ENCODE assay signal across 7 cellular contexts in the genomic region with DNA sequence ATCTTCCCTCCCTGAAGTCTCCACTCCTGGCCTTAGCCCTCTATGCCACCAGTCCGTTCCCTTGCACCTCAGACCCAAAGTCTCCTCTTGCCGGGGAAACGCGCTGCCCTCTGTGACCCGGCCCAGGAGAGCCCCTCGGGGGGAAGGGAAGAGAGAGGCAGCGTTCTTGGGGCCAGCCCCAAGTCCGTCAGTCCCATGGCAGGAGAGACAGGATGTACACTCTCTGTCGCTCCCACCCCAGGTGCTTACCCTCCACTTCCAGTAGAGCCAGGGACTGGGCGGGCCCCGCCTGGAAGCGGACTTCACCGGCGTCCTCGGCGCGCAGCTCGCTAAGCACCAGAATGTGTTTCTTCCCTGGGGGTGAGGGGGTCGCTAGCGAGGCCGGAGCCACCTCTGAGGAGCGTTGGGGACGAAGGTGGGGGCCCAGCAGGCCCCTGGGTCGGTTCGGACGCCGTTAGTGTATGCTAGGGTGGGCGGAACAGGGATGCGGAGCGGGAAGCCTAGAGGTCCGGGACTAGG. TPM values are rescaled to one million over a fixed set of nuclear protein-coding genes. Genes with fewer than 3 reads are reported as not detected.
DNase-seq lines count a peak whose midpoint lies in the region; FAIRE-seq lines count a peak whose summit lies in the region.
"Had no signal": no experiment of that assay in that cellular context is flagged by ENCODE, and none has a peak within 500 bp of the region (broad histone marks: within the 10 kb centered on the region; RNA-seq: fewer than 3 reads in every experiment).

No MANE protein-coding gene starts in this region.

- H3K9ac ChIP-seq in iPS-18a (ENCODE audit: low read length) = peak overlapping the region; percentile 30

- no peaks in the 10 kb centered on the region for H3K9me3 Mint-ChIP-seq in activated naive CD4-positive, alpha-beta T cell treated with anti-CD3 and anti-CD28 coated beads, Interleukin-2, amount 10 ng/mL, durations not matched to agents 7 days and 5 days

- H3K9me3 ChIP-seq in iPS-18a (ENCODE audit: control insufficient read depth, low read depth, low read length) = no peaks in the 10 kb centered on the region

- H3K36me3 ChIP-seq in iPS-18a (ENCODE audit: control insufficient read depth, low read depth, low read length) = no peaks in the 10 kb centered on the region

- peak overlapping the region; percentile 82 for H3K4me3 ChIP-seq in iPS-18a (ENCODE audit: low read length)

- peaks cover 10% of the 10 kb centered on the region for H3K4me1 Mint-ChIP-seq in activated naive CD4-positive, alpha-beta T cell treated with anti-CD3 and anti-CD28 coated beads, Interleukin-2, amount 10 ng/mL, durations not matched to agents 7 days and 5 days

- H3K27ac ChIP-seq in iPS-18a (ENCODE audit: low read length) = no peak overlapping the region

- H3K27ac Mint-ChIP-seq in activated naive CD4-positive, alpha-beta T cell treated with anti-CD3 and anti-CD28 coated beads, Interleukin-2, amount 10 ng/mL, durations not matched to agents 7 days and 5 days = peak overlapping the region; percentile 50

- peaks cover 27% of the 10 kb centered on the region for H3K27me3 ChIP-seq in iPS-18a (ENCODE audit: control insufficient read depth, insufficient read depth, low read length)

- H3K4me3 Mint-ChIP-seq in activated naive CD4-positive, alpha-beta T cell treated with anti-CD3 and anti-CD28 coated beads, Interleukin-2, amount 10 ng/mL, durations not matched to agents 7 days and 5 days = peak overlapping the region; percentile 71

- H3K36me3 Mint-ChIP-seq in activated naive CD4-positive, alpha-beta T cell treated with anti-CD3 and anti-CD28 coated beads, Interleukin-2, amount 10 ng/mL, durations not matched to agents 7 days and 5 days = no peaks in the 10 kb centered on the region

- DNase-seq in activated naive CD4-positive, alpha-beta T cell treated with anti-CD3 and anti-CD28 coated beads, Interleukin-2, amount 10 ng/mL, durations not matched to agents 7 days and 5 days = no peak
- no peak for DNase-seq in activated naive CD4-positive, alpha-beta T cell treated with Interleukin-2 at 50 U/mL for 16 hours
- DNase-seq in RCC 7860 (ENCODE audit: low spot score) (peak; percentile 18), H4 (ENCODE audit: low spot score) (no peak), islet precursor cell (no peak)

- H3K4me1 ChIP-seq in iPS-18a (ENCODE audit: control insufficient read depth, low read depth, low read length) = peaks cover 9% of the 10 kb centered on the region

- H3K27me3 Mint-ChIP-seq in activated naive CD4-positive, alpha-beta T cell treated with anti-CD3 and anti-CD28 coated beads, Interleukin-2, amount 10 ng/mL, durations not matched to agents 7 days and 5 days = peaks cover 66% of the 10 kb centered on the region

- FAIRE-seq in RCC 7860 (lab: Jason Lieb, UNC) = no peak

- CTCF ChIA-PET in activated naive CD4-positive, alpha-beta T cell treated with anti-CD3 and anti-CD28 coated beads, Interleukin-2, amount 10 ng/mL, durations not matched to agents 7 days and 5 days (lab: Charles Lee) = interaction anchor here (4.1 to 6.0 kb wide), 2 partner anchors 8 to 9 kb away, joined by 23 to 30 read pairs; partner anchors contain the start of genes CHPF and TMEM198

RNA-seq across cellular contexts. Expression of gene TMEM198, which starts 8.1 kb away (rescaled TPM):
- total RNA-seq in H4 (2014; rRNA removed; shearing (Covaris generic)) = 0.86 and 1.9 TPM in 2 replicates
- total RNA-seq: lung microvascular endothelial cell had no signal

RNA-seq across cellular contexts. Expression of gene CHPF, which starts 8.3 kb away (rescaled TPM):
- total RNA-seq in H4 (2014; rRNA removed; shearing (Covaris generic)) = 53.9 and 85.6 TPM in 2 replicates

RNA-seq across cellular contexts. Expression of gene OBSL1, which starts 19.4 kb away (rescaled TPM):
- 51.9 and 67.4 TPM in 2 replicates for total RNA-seq in H4 (2014; rRNA removed; shearing (Covaris generic))

RNA-seq across cellular contexts. Expression of gene INHA, which starts 20.2 kb away (rescaled TPM):
- 0.35 TPM in 1 of 2 replicates, not detected in the other for total RNA-seq in H4 (2014; rRNA removed; shearing (Covaris generic))
- total RNA-seq: lung microvascular endothelial cell had no signal

RNA-seq across cellular contexts. Expression of gene ASIC4, which starts 37.6 kb away (rescaled TPM):
- total RNA-seq in H4 (2014; rRNA removed; shearing (Covaris generic)) = not detected in 2 replicates
- total RNA-seq: lung microvascular endothelial cell had no signal
